1 cellular context compared by ENCODE assay signal in genomic region chr9:15480028-15480427, GRCh38.
TF ChIP-seq lines count a peak whose summit lies in the region.

No MANE protein-coding gene starts in this region.

TF ChIP-seq in GM23338, 12 proteins besides CTCF, POLR2A, EP300 and RAD21:
- TF ChIP-seq, protein P1, sequence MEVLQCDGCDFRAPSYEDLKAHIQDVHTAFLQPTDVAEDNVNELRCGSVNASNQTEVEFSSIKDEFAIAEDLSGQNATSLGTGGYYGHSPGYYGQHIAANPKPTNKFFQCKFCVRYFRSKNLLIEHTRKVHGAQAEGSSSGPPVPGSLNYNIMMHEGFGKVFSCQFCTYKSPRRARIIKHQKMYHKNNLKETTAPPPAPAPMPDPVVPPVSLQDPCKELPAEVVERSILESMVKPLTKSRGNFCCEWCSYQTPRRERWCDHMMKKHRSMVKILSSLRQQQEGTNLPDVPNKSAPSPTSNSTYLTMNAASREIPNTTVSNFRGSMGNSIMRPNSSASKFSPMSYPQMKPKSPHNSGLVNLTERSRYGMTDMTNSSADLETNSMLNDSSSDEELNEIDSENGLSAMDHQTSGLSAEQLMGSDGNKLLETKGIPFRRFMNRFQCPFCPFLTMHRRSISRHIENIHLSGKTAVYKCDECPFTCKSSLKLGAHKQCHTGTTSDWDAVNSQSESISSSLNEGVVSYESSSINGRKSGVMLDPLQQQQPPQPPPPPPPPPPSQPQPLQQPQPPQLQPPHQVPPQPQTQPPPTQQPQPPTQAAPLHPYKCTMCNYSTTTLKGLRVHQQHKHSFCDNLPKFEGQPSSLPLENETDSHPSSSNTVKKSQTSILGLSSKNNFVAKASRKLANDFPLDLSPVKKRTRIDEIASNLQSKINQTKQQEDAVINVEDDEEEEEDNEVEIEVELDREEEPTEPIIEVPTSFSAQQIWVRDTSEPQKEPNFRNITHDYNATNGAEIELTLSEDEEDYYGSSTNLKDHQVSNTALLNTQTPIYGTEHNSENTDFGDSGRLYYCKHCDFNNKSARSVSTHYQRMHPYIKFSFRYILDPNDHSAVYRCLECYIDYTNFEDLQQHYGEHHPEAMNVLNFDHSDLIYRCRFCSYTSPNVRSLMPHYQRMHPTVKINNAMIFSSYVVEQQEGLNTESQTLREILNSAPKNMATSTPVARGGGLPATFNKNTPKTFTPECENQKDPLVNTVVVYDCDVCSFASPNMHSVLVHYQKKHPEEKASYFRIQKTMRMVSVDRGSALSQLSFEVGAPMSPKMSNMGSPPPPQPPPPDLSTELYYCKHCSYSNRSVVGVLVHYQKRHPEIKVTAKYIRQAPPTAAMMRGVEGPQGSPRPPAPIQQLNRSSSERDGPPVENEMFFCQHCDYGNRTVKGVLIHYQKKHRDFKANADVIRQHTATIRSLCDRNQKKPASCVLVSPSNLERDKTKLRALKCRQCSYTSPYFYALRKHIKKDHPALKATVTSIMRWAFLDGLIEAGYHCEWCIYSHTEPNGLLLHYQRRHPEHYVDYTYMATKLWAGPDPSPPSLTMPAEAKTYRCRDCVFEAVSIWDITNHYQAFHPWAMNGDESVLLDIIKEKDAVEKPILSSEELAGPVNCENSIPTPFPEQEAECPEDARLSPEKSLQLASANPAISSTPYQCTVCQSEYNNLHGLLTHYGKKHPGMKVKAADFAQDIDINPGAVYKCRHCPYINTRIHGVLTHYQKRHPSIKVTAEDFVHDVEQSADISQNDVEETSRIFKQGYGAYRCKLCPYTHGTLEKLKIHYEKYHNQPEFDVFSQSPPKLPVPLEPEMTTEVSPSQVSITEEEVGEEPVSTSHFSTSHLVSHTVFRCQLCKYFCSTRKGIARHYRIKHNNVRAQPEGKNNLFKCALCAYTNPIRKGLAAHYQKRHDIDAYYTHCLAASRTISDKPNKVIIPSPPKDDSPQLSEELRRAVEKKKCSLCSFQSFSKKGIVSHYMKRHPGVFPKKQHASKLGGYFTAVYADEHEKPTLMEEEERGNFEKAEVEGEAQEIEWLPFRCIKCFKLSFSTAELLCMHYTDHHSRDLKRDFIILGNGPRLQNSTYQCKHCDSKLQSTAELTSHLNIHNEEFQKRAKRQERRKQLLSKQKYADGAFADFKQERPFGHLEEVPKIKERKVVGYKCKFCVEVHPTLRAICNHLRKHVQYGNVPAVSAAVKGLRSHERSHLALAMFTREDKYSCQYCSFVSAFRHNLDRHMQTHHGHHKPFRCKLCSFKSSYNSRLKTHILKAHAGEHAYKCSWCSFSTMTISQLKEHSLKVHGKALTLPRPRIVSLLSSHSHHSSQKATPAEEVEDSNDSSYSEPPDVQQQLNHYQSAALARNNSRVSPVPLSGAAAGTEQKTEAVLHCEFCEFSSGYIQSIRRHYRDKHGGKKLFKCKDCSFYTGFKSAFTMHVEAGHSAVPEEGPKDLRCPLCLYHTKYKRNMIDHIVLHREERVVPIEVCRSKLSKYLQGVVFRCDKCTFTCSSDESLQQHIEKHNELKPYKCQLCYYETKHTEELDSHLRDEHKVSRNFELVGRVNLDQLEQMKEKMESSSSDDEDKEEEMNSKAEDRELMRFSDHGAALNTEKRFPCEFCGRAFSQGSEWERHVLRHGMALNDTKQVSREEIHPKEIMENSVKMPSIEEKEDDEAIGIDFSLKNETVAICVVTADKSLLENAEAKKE (CRISPR knock-in tag; IDR thresholded peaks at IDR 0.05): no peak
- TF ChIP-seq EZH2phosphoT487 (IDR thresholded peaks at IDR 0.05; ENCODE audit: unreplicated experiment): no peak
- TF ChIP-seq ZNF331 (CRISPR knock-in tag; IDR thresholded peaks at IDR 0.05; ENCODE audit: low read depth): no peak
- TF ChIP-seq NANOG (IDR thresholded peaks at IDR 0.05; ENCODE audit: borderline replicate concordance): no peak
- no peak for TF ChIP-seq EZH2 (IDR thresholded peaks at IDR 0.05; ENCODE audit: low read depth, unreplicated experiment)
- no peak for TF ChIP-seq STAT1 (IDR thresholded peaks at IDR 0.05; ENCODE audit: unreplicated experiment)
- no peak for TF ChIP-seq POLR2AphosphoS5 (IDR thresholded peaks at IDR 0.05; ENCODE audit: low read depth)
- TF ChIP-seq REST (IDR thresholded peaks at IDR 0.05; ENCODE audit: unreplicated experiment): no peak
